1 cellular context compared by ENCODE assay signal in the genomic region with DNA sequence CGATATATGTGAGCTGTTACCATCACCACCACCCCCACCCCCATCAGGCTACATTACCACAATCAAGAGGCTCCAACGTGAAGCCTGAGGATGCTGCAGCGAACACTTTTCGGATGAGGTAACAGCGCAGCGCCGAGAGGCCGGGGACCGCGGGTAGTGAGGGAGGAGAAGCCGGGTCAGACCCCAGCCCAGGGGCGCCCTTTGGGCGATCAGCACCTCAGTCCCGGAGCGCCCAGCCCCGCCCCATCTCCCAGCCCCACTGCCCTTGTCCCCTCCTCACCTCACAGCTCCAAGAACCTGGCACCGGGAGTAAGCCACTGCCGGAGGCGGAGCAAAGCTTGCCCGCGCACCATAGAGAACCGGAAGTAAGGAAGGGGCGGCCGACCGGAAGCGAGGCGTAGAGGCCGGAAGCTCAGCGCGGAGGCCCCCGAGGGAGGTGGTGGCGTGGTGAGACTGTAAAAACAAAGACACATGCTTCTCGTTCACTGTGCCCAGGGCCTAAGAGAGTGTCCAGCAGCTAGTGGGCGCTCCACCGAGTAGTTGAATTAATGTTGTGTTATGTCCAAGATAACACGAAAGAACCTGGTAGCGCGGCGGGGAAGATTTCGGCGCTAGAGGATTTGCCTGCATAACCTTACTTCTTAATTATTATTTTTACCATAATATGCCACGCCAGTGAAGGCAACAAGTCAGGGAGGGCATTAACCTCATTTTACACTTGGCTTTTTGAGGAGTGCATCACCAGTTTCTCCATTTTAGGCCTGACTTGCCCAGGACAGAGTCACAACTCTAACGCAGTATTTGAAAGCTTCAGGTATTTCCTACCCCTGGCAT.
TF ChIP-seq lines count a peak whose summit lies in the region.

Gene THOC5 (minus strand): TSS at position 367 of the 834 bp plus-strand sequence. CDS start 4,610 bp downstream, outside the sequence.

TF ChIP-seq in HEK293, 187 proteins besides CTCF, POLR2A, EP300 and RAD21 (continued from another document):
- no peak for TF ChIP-seq ZBTB10 (tag by site-specific recombination; IDR thresholded peaks at IDR 0.05)
- no peak for TF ChIP-seq ZNF26 (tag by site-specific recombination; IDR thresholded peaks at IDR 0.05)
- TF ChIP-seq YY1 (tag by site-specific recombination; IDR thresholded peaks at IDR 0.05), result no peak
- peak; percentile 77 for TF ChIP-seq HIC1 (tag by site-specific recombination; IDR thresholded peaks at IDR 0.05)
- no peak; the same call in 1 of the 2 replicates for TF ChIP-seq ZNF366 (tag by site-specific recombination; conservative IDR thresholded peaks at IDR 0.05)
- no peak for TF ChIP-seq ZNF23 (tag by site-specific recombination; IDR thresholded peaks at IDR 0.05; ENCODE audit: borderline replicate concordance)
- TF ChIP-seq ZNF639 (tag by site-specific recombination; IDR thresholded peaks at IDR 0.05), result no peak
- TF ChIP-seq, protein P1, sequence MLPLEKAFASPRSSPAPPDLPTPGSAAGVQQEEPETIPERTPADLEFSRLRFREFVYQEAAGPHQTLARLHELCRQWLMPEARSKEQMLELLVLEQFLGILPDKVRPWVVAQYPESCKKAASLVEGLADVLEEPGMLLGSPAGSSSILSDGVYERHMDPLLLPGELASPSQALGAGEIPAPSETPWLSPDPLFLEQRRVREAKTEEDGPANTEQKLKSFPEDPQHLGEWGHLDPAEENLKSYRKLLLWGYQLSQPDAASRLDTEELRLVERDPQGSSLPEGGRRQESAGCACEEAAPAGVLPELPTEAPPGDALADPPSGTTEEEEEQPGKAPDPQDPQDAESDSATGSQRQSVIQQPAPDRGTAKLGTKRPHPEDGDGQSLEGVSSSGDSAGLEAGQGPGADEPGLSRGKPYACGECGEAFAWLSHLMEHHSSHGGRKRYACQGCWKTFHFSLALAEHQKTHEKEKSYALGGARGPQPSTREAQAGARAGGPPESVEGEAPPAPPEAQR (tag by site-specific recombination; IDR thresholded peaks at IDR 0.05), result no peak
TF ChIP-seq in HEK293: peak in this region for 52.
